In the genomic region with DNA sequence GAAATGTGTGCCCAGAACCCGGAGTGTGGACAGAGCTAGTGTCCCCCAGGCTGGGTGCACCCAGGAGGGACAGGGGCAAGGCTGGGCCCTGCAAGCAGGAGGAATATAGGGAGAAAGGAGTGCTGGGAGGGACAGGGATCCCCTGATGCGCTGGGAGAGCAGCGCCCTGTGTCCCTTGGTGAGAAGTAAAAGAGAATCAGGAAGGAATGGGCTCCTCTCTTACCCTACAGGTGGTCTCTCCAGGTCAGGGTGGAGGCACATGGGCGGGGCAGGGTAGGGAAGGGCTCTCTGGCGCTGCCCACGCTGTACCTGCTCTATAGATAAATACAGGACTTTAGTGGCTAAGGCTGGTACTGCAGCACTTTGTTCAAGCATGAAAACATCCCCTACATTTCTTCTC, we compare ENCODE assay signal across 8 cellular contexts.
DNase-seq lines count a peak whose midpoint lies in the region; ATAC-seq and TF ChIP-seq lines count a peak whose summit lies in the region.

No MANE protein-coding gene starts in this region.

- peak; percentile 59 for ATAC-seq in GM21526 (IDR thresholded peaks at IDR 0.05; ENCODE audit: low FRiP score, unreplicated experiment)

- H3K4me3 ChIP-seq in LNCaP clone FGC (ENCODE audit: low read depth, low read length), result no peak overlapping the region

- DNase-seq in LNCaP clone FGC (ENCODE audit: low read depth) (no peak), iPS-NIHi11 (ENCODE audit: low spot score) (peak; percentile 28), GF-D8 (lab: John Stamatoyannopoulos, UW) (no peak), DMS153 (lab: John Stamatoyannopoulos, UW) (no peak), erythroblast (lab: John Stamatoyannopoulos, UW) (no peak), mesenteric fat pad (ENCODE audit: low spot score) (no peak)

- peak; percentile 26; the same call in 1 of the 2 replicates for TF ChIP-seq CTCF in GM12874 (IDR thresholded peaks at IDR 0.05; ENCODE audit: insufficient read depth, low read depth, low read length)
- 0 out of 2 replicates have a peak, but pooled peaks have one; percentile 12 for TF ChIP-seq CTCF in LNCaP clone FGC (IDR thresholded peaks at IDR 0.05; ENCODE audit: control insufficient read depth, extremely low read depth, insufficient read depth)

- TF ChIP-seq POLR2A in erythroblast (IDR thresholded peaks at IDR 0.05; ENCODE audit: low read length), result no peak
